ENCODE assay signal across 14 cellular contexts in the genomic region with DNA sequence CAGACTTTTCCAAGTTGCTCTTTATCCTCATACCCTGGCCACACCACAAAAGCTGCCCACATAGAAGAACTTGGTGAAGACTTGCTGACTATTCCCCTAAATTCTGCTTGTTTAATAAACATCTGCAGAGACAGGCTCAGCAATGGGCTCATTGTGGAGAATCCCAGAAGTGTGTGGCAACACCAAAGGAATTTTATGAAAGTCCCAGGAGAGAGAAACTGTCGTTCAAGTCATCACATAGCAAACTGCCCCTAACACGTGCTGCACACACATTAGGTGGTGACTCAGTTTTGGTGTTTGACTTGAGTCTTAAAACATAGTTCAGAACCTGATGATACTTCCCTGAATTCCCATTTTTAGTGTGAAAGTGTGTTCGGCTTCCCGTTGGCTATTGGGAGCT. TPM values are rescaled to one million over a fixed set of nuclear protein-coding genes. Genes with fewer than 3 reads are reported as not detected.
DNase-seq lines count a peak whose midpoint lies in the region; ATAC-seq and TF ChIP-seq lines count a peak whose summit lies in the region.
"Had no signal": no experiment of that assay in that cellular context is flagged by ENCODE, and none has a peak within 500 bp of the region (broad histone marks: within the 10 kb centered on the region; RNA-seq: fewer than 3 reads in every experiment).

No MANE protein-coding gene starts in this region.

- no peaks in the 10 kb centered on the region for H3K9me2 ChIP-seq in OCI-LY7 (ENCODE audit: insufficient read depth, low read length)

- H3K27ac Mint-ChIP-seq in stimulated activated naive CD8-positive, alpha-beta T cell treated with anti-CD3 and anti-CD28 coated beads, Interleukin-15, Interleukin-2, amounts not matched to agents 100 ng/mL and 50 ng/mL, for 24 hours = peak overlapping the region; percentile 78
- H3K27ac Mint-ChIP-seq: naive thymus-derived CD8-positive, alpha-beta T cell had no signal

- H3K27me3 Mint-ChIP-seq in stimulated activated naive CD8-positive, alpha-beta T cell treated with anti-CD3 and anti-CD28 coated beads, Interleukin-15, Interleukin-2, amounts not matched to agents 100 ng/mL and 50 ng/mL, for 24 hours = peaks cover 62% of the 10 kb centered on the region

- no peak overlapping the region for H3K4me3 Mint-ChIP-seq in stimulated activated naive CD8-positive, alpha-beta T cell treated with anti-CD3 and anti-CD28 coated beads, Interleukin-15, Interleukin-2, amounts not matched to agents 100 ng/mL and 50 ng/mL, for 24 hours
- H3K4me3 Mint-ChIP-seq: naive thymus-derived CD8-positive, alpha-beta T cell had no signal

- CTCF ChIA-PET in OCI-LY7 (lab: Charles Lee; ENCODE audit: unreplicated experiment) = no interaction called here

- H4K12ac ChIP-seq in trophoblast cell (ENCODE audit: low read depth, low read length) = no peak overlapping the region

- H4K8ac ChIP-seq in trophoblast cell (ENCODE audit: low read depth, low read length) = no peak overlapping the region

- no peaks in the 10 kb centered on the region for H3K79me1 ChIP-seq in trophoblast cell (ENCODE audit: low read length)

- no peak overlapping the region for H2BK120ac ChIP-seq in trophoblast cell (ENCODE audit: insufficient read depth, low read length, poor library complexity)

- no peaks in the 10 kb centered on the region for H3K36me3 Mint-ChIP-seq in stimulated activated naive CD8-positive, alpha-beta T cell treated with anti-CD3 and anti-CD28 coated beads, Interleukin-15, Interleukin-2, amounts not matched to agents 100 ng/mL and 50 ng/mL, for 24 hours (ENCODE audit: low read depth)
- H3K36me3 Mint-ChIP-seq: naive thymus-derived CD8-positive, alpha-beta T cell had no signal

- peak overlapping the region; percentile 89 for H3K9ac ChIP-seq in adipocyte (ENCODE audit: low read length)
- H3K9ac ChIP-seq in trophoblast cell (ENCODE audit: low read length) = no peak overlapping the region

- no peak overlapping the region for H4K91ac ChIP-seq in trophoblast cell (ENCODE audit: low read depth, low read length)

- H3K4me2 ChIP-seq in trophoblast cell (ENCODE audit: low read length) (no peak overlapping the region), OCI-LY7 (ENCODE audit: low read length) (no peak overlapping the region)

- H2BK5ac ChIP-seq in trophoblast cell (ENCODE audit: low read depth, low read length, poor library complexity) = no peak overlapping the region

- intact Hi-C loops in OCI-LY7 (cut with micrococcal nuclease; ENCODE audit: unreplicated experiment) = no loop called here

- H2AFZ ChIP-seq in trophoblast cell (ENCODE audit: insufficient read depth, low read length, poor library complexity) = no peak overlapping the region
- no peak overlapping the region for H2AFZ ChIP-seq in OCI-LY7 (ENCODE audit: low read length)

- no peak for ATAC-seq in stimulated activated naive CD8-positive, alpha-beta T cell treated with anti-CD3 and anti-CD28 coated beads, Interleukin-15, Interleukin-2, amounts not matched to agents 100 U/mL and 50 U/mL, for 24 hours
- ATAC-seq in HG02840 (IDR thresholded peaks at IDR 0.05; ENCODE audit: low FRiP score, unreplicated experiment) = no peak
- ATAC-seq: naive thymus-derived CD8-positive, alpha-beta T cell had no signal

- no peak overlapping the region for H2BK12ac ChIP-seq in trophoblast cell (ENCODE audit: low read length)

- no peak overlapping the region for H3K18ac ChIP-seq in trophoblast cell (ENCODE audit: low read length)

- H3K14ac ChIP-seq in trophoblast cell (ENCODE audit: low read length) = no peak overlapping the region

- H3K4me3 ChIP-seq in adipocyte (ENCODE audit: low read length) (peak overlapping the region; percentile 77), trophoblast cell (ENCODE audit: low read depth, low read length) (no peak overlapping the region), OCI-LY7 (ENCODE audit: low read depth, low read length, poor library complexity, severe bottlenecking) (no peak overlapping the region)

- H3K36me3 ChIP-seq in adipocyte (ENCODE audit: control insufficient read depth, insufficient read depth, low read length, severe bottlenecking) = no peaks in the 10 kb centered on the region
- H3K36me3 ChIP-seq in trophoblast cell (ENCODE audit: control insufficient read depth in 1 of 2, insufficient read depth in 2 of 2, low read length in 2 of 2) = no peaks in the 10 kb centered on the region
- H3K36me3 ChIP-seq in OCI-LY7 (ENCODE audit: insufficient read depth, low read length) = no peaks in the 10 kb centered on the region
- H3K36me3 ChIP-seq: heart left ventricle, right lobe of liver had no signal

- DNase-seq in stimulated activated naive CD8-positive, alpha-beta T cell treated with anti-CD3 and anti-CD28 coated beads, Interleukin-15, Interleukin-2, amounts not matched to agents 100 U/mL and 50 U/mL, for 24 hours = no peak
- DNase-seq in adipocyte (ENCODE audit: low read depth) (no peak), trophoblast cell (peak; percentile 8 to 31), OCI-LY7 (ENCODE audit: low spot score) (no peak), NCI-H526 treated with DMSO at 0.1 percent for 48 hours (lab: John Stamatoyannopoulos, UW) (no peak), kidney tubule cell (ENCODE audit: low spot score) (no peak)
- DNase-seq: naive thymus-derived CD8-positive, alpha-beta T cell; NCI-H1417 treated with DMSO at 0.1 percent for 48 hours had no signal

- BruUV-seq in OCI-LY7 (replicated peaks; lab: Mats Ljungman, UMichigan) = no TSS peak

- no peak overlapping the region for H2AK5ac ChIP-seq in trophoblast cell (ENCODE audit: low read length)

- WGBS in trophoblast cell (ENCODE audit: extremely low coverage, insufficient coverage, insufficient read length) = no CpG with 5 or more reads among the region's 4 CpGs

- H3K27me3 ChIP-seq in adipocyte (replicated peaks; ENCODE audit: control insufficient read depth, insufficient read depth, low read length) (no peaks in the 10 kb centered on the region), trophoblast cell (ENCODE audit: insufficient read depth, low read length) (peaks cover 4% of the 10 kb centered on the region)
- H3K27me3 ChIP-seq: right lobe of liver had no signal

- H3K23ac ChIP-seq in trophoblast cell (ENCODE audit: low read length) = no peak overlapping the region

- H3K79me2 ChIP-seq in trophoblast cell (ENCODE audit: control insufficient read depth, insufficient read depth, low read length, poor library complexity) (no peaks in the 10 kb centered on the region), OCI-LY7 (ENCODE audit: insufficient read depth, low read depth, low read length) (no peaks in the 10 kb centered on the region)

- POLR2A ChIA-PET in OCI-LY7 (lab: Charles Lee) = interaction anchor here (1.3 to 1.4 kb wide), 2 partner anchors 11 to 16 kb away, joined by 3 to 4 read pairs; no protein-coding TSS in a partner anchor

- no peak overlapping the region for H3K4ac ChIP-seq in trophoblast cell (ENCODE audit: low read depth, low read length)

- no peaks in the 10 kb centered on the region for H4K20me1 ChIP-seq in OCI-LY7 (ENCODE audit: insufficient read depth, low read length)

- H3K4me1 ChIP-seq in adipocyte (ENCODE audit: control insufficient read depth, insufficient read depth, low read length) = peaks cover 35% of the 10 kb centered on the region
- peaks cover 0 to 2% of the 10 kb centered on the region in 2 experiments for H3K4me1 ChIP-seq in trophoblast cell (ENCODE audit: control insufficient read depth in 1 of 2, insufficient read depth in 2 of 2, low read length in 2 of 2)
- H3K4me1 ChIP-seq in OCI-LY7 (ENCODE audit: insufficient read depth, low read length, poor library complexity, severe bottlenecking) = no peaks in the 10 kb centered on the region
- H3K4me1 ChIP-seq: right lobe of liver had no signal

- no peak for TF ChIP-seq CTCF in OCI-LY7 (conservative IDR thresholded peaks at IDR 0.05; ENCODE audit: low read length)

- peaks cover 22% of the 10 kb centered on the region for H3K4me1 Mint-ChIP-seq in stimulated activated naive CD8-positive, alpha-beta T cell treated with anti-CD3 and anti-CD28 coated beads, Interleukin-15, Interleukin-2, amounts not matched to agents 100 ng/mL and 50 ng/mL, for 24 hours (ENCODE audit: low read depth)

- H3K9me3 ChIP-seq in adipocyte (ENCODE audit: control insufficient read depth, low read length) (no peaks in the 10 kb centered on the region), trophoblast cell (ENCODE audit: insufficient read depth, low read depth, low read length) (no peaks in the 10 kb centered on the region), OCI-LY7 (ENCODE audit: low read length) (no peaks in the 10 kb centered on the region)
- H3K9me3 ChIP-seq: right lobe of liver had no signal

- H3K27ac ChIP-seq in trophoblast cell (ENCODE audit: low read depth, low read length) (no peak overlapping the region), OCI-LY7 (ENCODE audit: low read depth, low read length, poor library complexity, severe bottlenecking) (no peak overlapping the region)
- H3K27ac ChIP-seq: right lobe of liver, RWPE1 had no signal

- no peaks in the 10 kb centered on the region for H3K9me3 Mint-ChIP-seq in stimulated activated naive CD8-positive, alpha-beta T cell treated with anti-CD3 and anti-CD28 coated beads, Interleukin-15, Interleukin-2, amounts not matched to agents 100 ng/mL and 50 ng/mL, for 24 hours

RNA-seq across cellular contexts. Expression of a gene that starts 38.6 kb away (rescaled TPM):
- 2.0 and 2.1 TPM in 2 replicates for polyA plus RNA-seq in trophoblast cell (2013)
- 0.44 TPM in 1 of 2 replicates, not detected in the other for total RNA-seq in OCI-LY7 (2014; rRNA removed; shearing (Covaris generic))
- total RNA-seq in OCI-LY7 (2022) = not detected in 2 replicates
- total RNA-seq: endothelial cell of umbilical vein had no signal

Comparison
In these comparisons a context has a peak if more than half of its experiments do, and no peak if none do; other contexts are left out.
1. DNase-seq: peak in trophoblast cell (2 of 2); none in stimulated activated naive CD8-positive, alpha-beta T cell treated with anti-CD3 and anti-CD28 coated beads, Interleukin-15, Interleukin-2, amounts not matched to agents 100 U/mL and 50 U/mL, for 24 hours (single experiment), adipocyte (single experiment), OCI-LY7 (single experiment), NCI-H526 treated with DMSO at 0.1 percent for 48 hours (single experiment) and kidney tubule cell (single experiment).